In genomic region chr14:24159777-24160498, GRCh38 we compare ENCODE assay signal across 9 cellular contexts. TPM values are rescaled to one million over a fixed set of nuclear protein-coding genes. Genes with fewer than 3 reads are reported as not detected.
DNase-seq lines count a peak whose midpoint lies in the region; ATAC-seq, FAIRE-seq and TF ChIP-seq lines count a peak whose summit lies in the region.
"Had no signal": no experiment of that assay in that cellular context is flagged by ENCODE, and none has a peak within 500 bp of the region (broad histone marks: within the 10 kb centered on the region; RNA-seq: fewer than 3 reads in every experiment).

No MANE protein-coding gene starts in this region.

- H3K9me3 ChIP-seq in ascending aorta (no peaks in the 10 kb centered on the region), mucosa of stomach (ENCODE audit: control insufficient read depth, low read length) (no peaks in the 10 kb centered on the region), tibial nerve (no peaks in the 10 kb centered on the region)

- no peak for ATAC-seq in activated T-cell treated with anti-CD3 and anti-CD28 coated beads, Interleukin-2, amount 50 U/mL, for 72 hours (replicated peaks in 1 of 2)
- no peak for ATAC-seq in GM21526 (IDR thresholded peaks at IDR 0.05; ENCODE audit: low FRiP score, unreplicated experiment)

- H3K4me1 ChIP-seq in ascending aorta (peaks cover 9 to 12% of the 10 kb centered on the region in 2 donors), mucosa of stomach (ENCODE audit: control insufficient read depth, insufficient read depth, low read length) (peaks cover 27% of the 10 kb centered on the region), tibial nerve (peaks cover 0 to 42% (median 19%) of the 10 kb centered on the region in 4 donors)

- intact Hi-C loops in ascending aorta (cut with DNase I) = loop anchor here (2.0 kb wide), 1 partner anchor 29 kb away; the partner anchor contains the start of gene IPO4

- TF ChIP-seq EP300 in tibial nerve (IDR thresholded peaks at IDR 0.05) = no peak

- H3K4me3 Mint-ChIP-seq in activated T-cell treated with anti-CD3 and anti-CD28 coated beads, Interleukin-2, amount 50 U/mL, for 72 hours = no peak overlapping the region

- peaks cover 24 to 37% of the 10 kb centered on the region in 2 donors for H3K36me3 Mint-ChIP-seq in activated T-cell treated with anti-CD3 and anti-CD28 coated beads, Interleukin-2, amount 50 U/mL, for 72 hours (ENCODE audit: insufficient read depth in 2 of 2)

- no peak for TF ChIP-seq POLR2A in tibial nerve (IDR thresholded peaks at IDR 0.05)

- no peak for TF ChIP-seq CTCF in ascending aorta (IDR thresholded peaks at IDR 0.05)
- no peak for TF ChIP-seq CTCF in tibial nerve (IDR thresholded peaks at IDR 0.05)

- H3K4me3 ChIP-seq in ascending aorta (no peak overlapping the region), mucosa of stomach (ENCODE audit: low read length) (no peak overlapping the region), tibial nerve (no peak overlapping the region)

- 81 to 85% methylated on average over 11 of the region's 11 CpGs for WGBS in tibial nerve, 2 donors

- peak overlapping the region; percentile 97 for H3K27ac Mint-ChIP-seq in activated T-cell treated with anti-CD3 and anti-CD28 coated beads, Interleukin-2, amount 50 U/mL, for 72 hours

- H3K27me3 Mint-ChIP-seq in activated T-cell treated with anti-CD3 and anti-CD28 coated beads, Interleukin-2, amount 50 U/mL, for 72 hours (ENCODE audit: low read depth) = no peaks in the 10 kb centered on the region

- peaks cover 48% of the 10 kb centered on the region for H3K4me1 Mint-ChIP-seq in activated T-cell treated with anti-CD3 and anti-CD28 coated beads, Interleukin-2, amount 50 U/mL, for 72 hours (ENCODE audit: low read depth)

- H3K27me3 ChIP-seq in ascending aorta = no peaks in the 10 kb centered on the region
- H3K27me3 ChIP-seq in mucosa of stomach (ENCODE audit: control insufficient read depth, insufficient read depth, low read length) = no peaks in the 10 kb centered on the region
- no peaks in the 10 kb centered on the region for H3K27me3 ChIP-seq in tibial nerve

- peak overlapping the region; percentile 85 to 88 for H3K27ac ChIP-seq in ascending aorta
- H3K27ac ChIP-seq in tibial nerve = peak overlapping the region; percentile 94 to 99 (median 97)

- DNase-seq in activated T-cell treated with anti-CD3 and anti-CD28 coated beads, Interleukin-2, amount 50 U/mL, for 72 hours = no peak
- no peak for DNase-seq in activated T-cell treated with anti-CD3 and anti-CD28 coated beads for 4 hours
- peak in 1 of 2 donors; percentile 62 for DNase-seq in ascending aorta (ENCODE audit: low spot score in 2 of 2)
- DNase-seq in tibial nerve (ENCODE audit: low spot score in 2 of 2) = no peak
- DNase-seq in iPS-NIHi7 (ENCODE audit: extremely low spot score) = no peak
- no peak for DNase-seq in frontal cortex (ENCODE audit: low spot score in 2 of 2)
- DNase-seq: AML-193 had no signal

- H3K9ac ChIP-seq in mucosa of stomach (ENCODE audit: low read length) = peak overlapping the region; percentile 47

- no peak for FAIRE-seq in frontal cortex (lab: Jason Lieb, UNC)

- H3K36me3 ChIP-seq in ascending aorta (peaks cover 58 to 65% of the 10 kb centered on the region in 2 donors), mucosa of stomach (ENCODE audit: control insufficient read depth, insufficient read depth, low read length) (peaks cover 58% of the 10 kb centered on the region), tibial nerve (peaks cover 12 to 80% (median 54%) of the 10 kb centered on the region in 3 donors)

- no peaks in the 10 kb centered on the region for H3K9me3 Mint-ChIP-seq in activated T-cell treated with anti-CD3 and anti-CD28 coated beads, Interleukin-2, amount 50 U/mL, for 72 hours

RNA-seq across cellular contexts. Expression of gene IRF9, which starts 1.1 kb away (rescaled TPM):
- total RNA-seq in activated T-cell treated with anti-CD3 and anti-CD28 coated beads, Interleukin-2, amount 50 U/mL, for 72 hours = 100 to 1,000 TPM; 245 to 263 TPM
- total RNA-seq in ascending aorta (24.7 TPM), tibial nerve (100 to 1,000 TPM in 1 of 4 donors, 10 to 100 TPM in 3; 55.7 to 106 (median 65.8) TPM), frontal cortex (12.2 TPM)

RNA-seq across cellular contexts. Expression of gene REC8, which starts 11.9 kb away (rescaled TPM):
- 10 to 100 TPM; 48.0 to 57.9 TPM for total RNA-seq in activated T-cell treated with anti-CD3 and anti-CD28 coated beads, Interleukin-2, amount 50 U/mL, for 72 hours
- total RNA-seq in ascending aorta (9.6 TPM), tibial nerve (10 to 100 TPM in 3 of 4 donors, 1 to 10 TPM in 1; 6.5 to 25.5 (median 16.3) TPM), frontal cortex (15.1 TPM)

RNA-seq across cellular contexts. Expression of gene RNF31, which starts 12.6 kb away (rescaled TPM):
- 10 to 100 TPM; 88.7 to 90.6 TPM for total RNA-seq in activated T-cell treated with anti-CD3 and anti-CD28 coated beads, Interleukin-2, amount 50 U/mL, for 72 hours
- 182 TPM for total RNA-seq in ascending aorta
- total RNA-seq in tibial nerve = 100 to 1,000 TPM in 1 of 4 donors, 10 to 100 TPM in 3; 33.5 to 112 (median 72.9) TPM
- 23.2 TPM for total RNA-seq in frontal cortex

RNA-seq across cellular contexts. Expression of gene PSME2, which starts 13.5 kb away (rescaled TPM):
- 100 to 1,000 TPM; 369 to 376 TPM for total RNA-seq in activated T-cell treated with anti-CD3 and anti-CD28 coated beads, Interleukin-2, amount 50 U/mL, for 72 hours
- total RNA-seq in ascending aorta (100 TPM), tibial nerve (10 to 100 TPM; 33.7 to 64.0 (median 51.9) TPM), frontal cortex (25.7 TPM)

RNA-seq across cellular contexts. Expression of gene EMC9, which starts 18.5 kb away (rescaled TPM):
- total RNA-seq in activated T-cell treated with anti-CD3 and anti-CD28 coated beads, Interleukin-2, amount 50 U/mL, for 72 hours = 10 to 100 TPM; 38.0 to 56.5 TPM
- total RNA-seq in ascending aorta = 3.4 TPM
- 10 to 100 TPM in 2 of 4 donors, 1 to 10 TPM in 2; 9.2 to 22.7 (median 14.4) TPM for total RNA-seq in tibial nerve
- 8.6 TPM for total RNA-seq in frontal cortex
